1 cellular context compared by ENCODE assay signal in genomic region chr6:135109761-135110160, GRCh38.
TF ChIP-seq lines count a peak whose summit lies in the region.

No MANE protein-coding gene starts in this region.

TF ChIP-seq in K562, 482 proteins besides CTCF, POLR2A, EP300 and RAD21 (continued from another document):
- TF ChIP-seq ZNF318 (IDR thresholded peaks at IDR 0.05; ENCODE audit: borderline replicate concordance in 1 of 2, low read depth in 1 of 2) (no peak), AFF1 (IDR thresholded peaks at IDR 0.05; ENCODE audit: low read depth in 1 of 2, partially characterized antibody in 2 of 2) (no peak), GTF2E2 (tag; IDR thresholded peaks at IDR 0.05) (0 out of 2 replicates have a peak, but pooled peaks have one; percentile 80), SMARCA5 (IDR thresholded peaks at IDR 0.05) (no peak), FOXJ2 (tag; IDR thresholded peaks at IDR 0.05) (0 out of 2 replicates have a peak, but pooled peaks have one; percentile 25), CBFB (CRISPR knock-in tag; IDR thresholded peaks at IDR 0.05) (no peak), E2F6 (IDR thresholded peaks at IDR 0.05; ENCODE audit: borderline replicate concordance in 1 of 2, extremely low read depth in 1 of 2, insufficient read depth in 1 of 2, insufficient read length in 1 of 2, low read depth in 1 of 2, low read length in 1 of 2, poor library complexity in 1 of 2, severe bottlenecking in 1 of 2) (no peak), FOXO4 (CRISPR knock-in tag; IDR thresholded peaks at IDR 0.05) (no peak), KAT8 (IDR thresholded peaks at IDR 0.05; ENCODE audit: low read depth) (no peak)
